Comparison of ENCODE assay signal across 10 cellular contexts in genomic region chr1:237814319-237814924, GRCh38.
DNase-seq lines count a peak whose midpoint lies in the region; ATAC-seq and TF ChIP-seq lines count a peak whose summit lies in the region.
"Had no signal": no experiment of that assay in that cellular context is flagged by ENCODE, and none has a peak within 500 bp of the region (broad histone marks: within the 10 kb centered on the region; RNA-seq: fewer than 3 reads in every experiment).

No MANE protein-coding gene starts in this region.

- H3K4me1 ChIP-seq in thoracic aorta (ENCODE audit: control insufficient read depth in 1 of 2, low read depth in 2 of 2): peaks cover 5 to 26% of the 10 kb centered on the region in 2 donors

- peaks cover 4% of the 10 kb centered on the region for H3K4me1 Mint-ChIP-seq in endothelial cell (ENCODE audit: unreplicated experiment)
- H3K4me1 Mint-ChIP-seq: CD4-positive, CD25-positive, alpha-beta regulatory T cell had no signal

- no peaks in the 10 kb centered on the region for H3K9me3 ChIP-seq in thoracic aorta

- H3K27ac ChIP-seq in thoracic aorta: no peak overlapping the region

- H3K27ac Mint-ChIP-seq in endothelial cell (ENCODE audit: unreplicated experiment): no peak overlapping the region
- H3K27ac Mint-ChIP-seq: CD4-positive, CD25-positive, alpha-beta regulatory T cell had no signal

- ATAC-seq in thoracic aorta (ENCODE audit: insufficient number of reproducible peaks, low FRiP score, low read depth) (no peak), GM19023 (IDR thresholded peaks at IDR 0.05; ENCODE audit: unreplicated experiment) (no peak)

- H3K36me3 ChIP-seq in thoracic aorta: no peaks in the 10 kb centered on the region

- TF ChIP-seq CTCF in endothelial cell (IDR thresholded peaks at IDR 0.05; ENCODE audit: unreplicated experiment): peak; percentile 77
- peak; percentile 30 for TF ChIP-seq CTCF in thoracic aorta (IDR thresholded peaks at IDR 0.05)

- no peaks in the 10 kb centered on the region for H3K9me3 Mint-ChIP-seq in endothelial cell (ENCODE audit: unreplicated experiment)

- H3K36me3 Mint-ChIP-seq in endothelial cell (ENCODE audit: low read depth, unreplicated experiment): peaks cover 5% of the 10 kb centered on the region
- H3K36me3 Mint-ChIP-seq: CD4-positive, CD25-positive, alpha-beta regulatory T cell had no signal

- H3K4me3 Mint-ChIP-seq in endothelial cell (ENCODE audit: unreplicated experiment): no peak overlapping the region
- H3K4me3 Mint-ChIP-seq: CD4-positive, CD25-positive, alpha-beta regulatory T cell had no signal

- H3K27me3 ChIP-seq in thoracic aorta (replicated peaks; ENCODE audit: insufficient read depth): no peaks in the 10 kb centered on the region

- DNase-seq in SIG-M5 treated with dmso at 0.1 percent for 504 hours (lab: John Stamatoyannopoulos, UW; ENCODE audit: unreplicated experiment) (peak; percentile 25), SIG-M5 (lab: John Stamatoyannopoulos, UW) (no peak), NCI-H82 (lab: John Stamatoyannopoulos, UW) (peak; percentile 45), endothelial cell (ENCODE audit: low spot score) (no peak), thoracic aorta (ENCODE audit: low spot score) (no peak), posterior vena cava (ENCODE audit: low spot score) (no peak)
- no peak for DNase-seq in activated CD8-positive, alpha-beta memory T cell treated with anti-CD3 and anti-CD28 coated beads for 24 hours
- DNase-seq: caudate nucleus had no signal

- H3K27me3 Mint-ChIP-seq in endothelial cell (ENCODE audit: unreplicated experiment): peaks cover 2% of the 10 kb centered on the region
- H3K27me3 Mint-ChIP-seq: CD4-positive, CD25-positive, alpha-beta regulatory T cell had no signal

- H3K4me3 ChIP-seq in thoracic aorta: no peak overlapping the region

- intact Hi-C loops in posterior vena cava (cut with DNase I): no loop called here

Comparison
In these comparisons a context has a peak if more than half of its experiments do, and no peak if none do; other contexts are left out.
1. DNase-seq: peak in SIG-M5 treated with dmso at 0.1 percent for 504 hours (single experiment) and NCI-H82 (single experiment); none in SIG-M5 (single experiment), endothelial cell (single experiment), thoracic aorta (single experiment), activated CD8-positive, alpha-beta memory T cell treated with anti-CD3 and anti-CD28 coated beads for 24 hours (single experiment) and posterior vena cava (single experiment).